ENCODE assay signal across 8 cellular contexts in genomic region chr9:111632051-111632450, GRCh38. TPM values are rescaled to one million over a fixed set of nuclear protein-coding genes. Genes with fewer than 3 reads are reported as not detected.
A peak's percentile ranks its signal among the peaks of the same experiment; 100 is the strongest.
DNase-seq lines count a peak whose midpoint lies in the region.

No MANE protein-coding gene starts in this region.

- H3K4me3 Mint-ChIP-seq in CD8-positive, alpha-beta memory T cell, result peak overlapping the region; percentile 83 to 99 (median 93)

- H3K9ac ChIP-seq in duodenal mucosa (ENCODE audit: low read depth in 1 of 2, low read length in 2 of 2), result peak overlapping the region; percentile 88 to 94

- peaks cover 0 to 8% (median 0%) of the 10 kb centered on the region in 3 donors for H3K36me3 Mint-ChIP-seq in CD8-positive, alpha-beta memory T cell

- no peaks in the 10 kb centered on the region for H3K36me3 ChIP-seq in CD8-positive, alpha-beta memory T cell (ENCODE audit: insufficient read depth, low read length)
- no peaks in the 10 kb centered on the region for H3K36me3 ChIP-seq in duodenal mucosa (ENCODE audit: control insufficient read depth in 1 of 2, insufficient read depth in 2 of 2, low read length in 2 of 2)
- H3K36me3 ChIP-seq in neuron (ENCODE audit: insufficient read depth, low read length), result no peaks in the 10 kb centered on the region

- H3K4me1 Mint-ChIP-seq in CD8-positive, alpha-beta memory T cell, result peaks cover 43 to 56% (median 54%) of the 10 kb centered on the region in 3 donors

- peak overlapping the region; percentile 95 for H3K4me3 ChIP-seq in CD8-positive, alpha-beta memory T cell (ENCODE audit: low read length)
- H3K4me3 ChIP-seq in duodenal mucosa (ENCODE audit: low read depth in 1 of 2, low read length in 2 of 2) (peak overlapping the region; percentile 93 to 94), neuron (ENCODE audit: low read length) (peak overlapping the region; percentile 80)

- DNase-seq in CD8-positive, alpha-beta memory T cell, result peak in 1 of 5 donors; percentile 1
- DNase-seq in MV-4-11 (lab: John Stamatoyannopoulos, UW), result peak; percentile 55
- no peak for DNase-seq in medulla oblongata (ENCODE audit: extremely low spot score)
- no peak for DNase-seq in NCI-H1930 (lab: John Stamatoyannopoulos, UW)
- DNase-seq in NCI-H345 (lab: John Stamatoyannopoulos, UW), result no peak
- DNase-seq in DMS79 (lab: John Stamatoyannopoulos, UW), result no peak

- H3K27me3 ChIP-seq in CD8-positive, alpha-beta memory T cell (ENCODE audit: insufficient read depth, low read length, poor library complexity, severe bottlenecking), result no peaks in the 10 kb centered on the region
- H3K27me3 ChIP-seq in duodenal mucosa (ENCODE audit: control insufficient read depth in 1 of 2, insufficient read depth in 2 of 2, low read length in 2 of 2) (no peaks in the 10 kb centered on the region), neuron (ENCODE audit: insufficient read depth, low read length) (no peaks in the 10 kb centered on the region)

- H3K4me1 ChIP-seq in CD8-positive, alpha-beta memory T cell (ENCODE audit: insufficient read depth, low read length), result peaks cover 20% of the 10 kb centered on the region
- H3K4me1 ChIP-seq in duodenal mucosa (ENCODE audit: control insufficient read depth in 1 of 2, insufficient read depth in 2 of 2, low read length in 2 of 2), result peaks cover 37 to 40% of the 10 kb centered on the region in 2 donors
- H3K4me1 ChIP-seq in neuron (ENCODE audit: insufficient read depth, low read length), result peaks cover 20% of the 10 kb centered on the region

- POLR2A ChIA-PET in CD8-positive, alpha-beta memory T cell (lab: Charles Lee), result interaction anchor here (1.4 kb wide), 2 partner anchors 30 to 855 kb away, joined by 6 to 10 read pairs; partner anchors contain the start of genes GNG10 and KIAA1958

- H3K27ac ChIP-seq in CD8-positive, alpha-beta memory T cell (ENCODE audit: low read depth, low read length), result peak overlapping the region; percentile 82
- no peak overlapping the region for H3K27ac ChIP-seq in duodenal mucosa (ENCODE audit: low read depth, low read length)

- CTCF ChIA-PET in CD8-positive, alpha-beta memory T cell (lab: Charles Lee), result interaction anchor here (1.8 kb wide), 1 partner anchor 10 kb away, joined by 5 read pairs; no protein-coding TSS in a partner anchor

- H3K9me3 ChIP-seq in CD8-positive, alpha-beta memory T cell (ENCODE audit: low read length), result no peaks in the 10 kb centered on the region
- H3K9me3 ChIP-seq in duodenal mucosa (ENCODE audit: control insufficient read depth in 1 of 2, low read length in 2 of 2) (no peaks in the 10 kb centered on the region), neuron (ENCODE audit: low read length) (no peaks in the 10 kb centered on the region)

- no peaks in the 10 kb centered on the region for H3K9me3 Mint-ChIP-seq in CD8-positive, alpha-beta memory T cell

- no peaks in the 10 kb centered on the region for H3K27me3 Mint-ChIP-seq in CD8-positive, alpha-beta memory T cell

- H3K27ac Mint-ChIP-seq in CD8-positive, alpha-beta memory T cell, result peak overlapping the region; percentile 85 to 95 (median 90)

- no peak overlapping the region for H2AFZ ChIP-seq in neuron (ENCODE audit: low read depth, low read length)

RNA-seq across cellular contexts. Expression of gene DNAJC25, which starts 0.9 kb away (rescaled TPM):
- 1 to 10 TPM; 5.7 to 6.0 TPM for total RNA-seq in CD8-positive, alpha-beta memory T cell
- 2.0 TPM for polyA plus RNA-seq in CD8-positive, alpha-beta memory T cell

RNA-seq across cellular contexts. Expression of gene GNG10, which starts 29.4 kb away (rescaled TPM):
- total RNA-seq in CD8-positive, alpha-beta memory T cell, result 10 to 100 TPM; 21.9 to 25.1 TPM
- polyA plus RNA-seq in CD8-positive, alpha-beta memory T cell, result 22.9 TPM

RNA-seq across cellular contexts. Expression of gene PTGR1, which starts 32.6 kb away (rescaled TPM):
- total RNA-seq in CD8-positive, alpha-beta memory T cell, result under 1 TPM; 0.62 to 0.96 TPM
- polyA plus RNA-seq in CD8-positive, alpha-beta memory T cell, result not detected
